In genomic region chr14:34722723-34723545, GRCh38 we compare ENCODE assay signal across 8 cellular contexts. TPM values are rescaled to one million over a fixed set of nuclear protein-coding genes. Genes with fewer than 3 reads are reported as not detected.
DNase-seq lines count a peak whose midpoint lies in the region; ATAC-seq, FAIRE-seq and TF ChIP-seq lines count a peak whose summit lies in the region.

No MANE protein-coding gene starts in this region.

- no peaks in the 10 kb centered on the region for H3K9me3 ChIP-seq in CD4-positive, CD25-positive, alpha-beta regulatory T cell (ENCODE audit: control insufficient read depth in 2 of 2, low read length in 2 of 2)
- H3K9me3 ChIP-seq in HAP-1 (no peaks in the 10 kb centered on the region), neural cell (ENCODE audit: low read length) (no peaks in the 10 kb centered on the region)

- H3K4me3 Mint-ChIP-seq in CD4-positive, CD25-positive, alpha-beta regulatory T cell, result no peak overlapping the region

- peak overlapping the region; percentile 0 for H3K4me3 ChIP-seq in CD4-positive, CD25-positive, alpha-beta regulatory T cell (ENCODE audit: low read depth, low read length)
- H3K4me3 ChIP-seq in HAP-1 (no peak overlapping the region), fibroblast of the aortic adventitia (ENCODE audit: low read depth, low read length) (no peak overlapping the region), neural cell (ENCODE audit: low read length) (no peak overlapping the region)

- no peaks in the 10 kb centered on the region for H3K9me2 ChIP-seq in neural cell (ENCODE audit: insufficient read depth, low read length)

- H3K27me3 ChIP-seq in CD4-positive, CD25-positive, alpha-beta regulatory T cell (ENCODE audit: control insufficient read depth, insufficient read depth, low read length), result peaks cover 3% of the 10 kb centered on the region
- H3K27me3 ChIP-seq in HAP-1 (ENCODE audit: low read depth) (no peaks in the 10 kb centered on the region), neural cell (ENCODE audit: insufficient read depth, low read depth, low read length) (no peaks in the 10 kb centered on the region)

- peaks cover 16% of the 10 kb centered on the region for H3K27me3 Mint-ChIP-seq in CD4-positive, CD25-positive, alpha-beta regulatory T cell

- no peak overlapping the region for H2AFZ ChIP-seq in neural cell (ENCODE audit: low read depth, low read length)

- peak; percentile 42 for TF ChIP-seq RAD21 in neural cell (conservative IDR thresholded peaks at IDR 0.05)

- H4K20me1 ChIP-seq in neural cell (ENCODE audit: insufficient read depth), result no peaks in the 10 kb centered on the region

- no peak for TF ChIP-seq EP300 in neural cell (conservative IDR thresholded peaks at IDR 0.05; ENCODE audit: poor library complexity, severe bottlenecking)

- no peak overlapping the region for H3K27ac Mint-ChIP-seq in CD4-positive, CD25-positive, alpha-beta regulatory T cell

- in situ Hi-C loops in HAP-1 (cut with MboI; ENCODE audit: low sequenced_read_pairs), result no loop called here

- DNase-seq in CD4-positive, CD25-positive, alpha-beta regulatory T cell, result peak; percentile 9 to 57 (median 46)
- peak; percentile 59 to 64 for DNase-seq in HAP-1 (ENCODE audit: low spot score in 2 of 2)
- DNase-seq in NCI-H526 treated with DMSO at 0.1 percent for 48 hours (lab: John Stamatoyannopoulos, UW), result peak; percentile 23
- peak; percentile 41 to 56 for DNase-seq in activated T-cell treated with anti-CD3 and anti-CD28 coated beads, Interleukin-2, amount 50 U/mL, for 48 hours
- peak; percentile 78 for DNase-seq in fibroblast of the aortic adventitia (ENCODE audit: low read depth)
- peak; percentile 70 for DNase-seq in urothelium cell line (ENCODE audit: low spot score)

- no peak overlapping the region for H3K27ac ChIP-seq in CD4-positive, CD25-positive, alpha-beta regulatory T cell (ENCODE audit: insufficient read depth, low read length, poor library complexity, severe bottlenecking)
- H3K27ac ChIP-seq in neural cell (ENCODE audit: low read length), result no peak overlapping the region

- TF ChIP-seq CTCF in fibroblast of the aortic adventitia (IDR thresholded peaks at IDR 0.05; ENCODE audit: insufficient read depth, low read length) (peak; percentile 79), neural cell (IDR thresholded peaks at IDR 0.05; ENCODE audit: poor library complexity, severe bottlenecking) (peak; percentile 71)

- H3K79me2 ChIP-seq in neural cell (replicated peaks; ENCODE audit: insufficient read depth, low read length), result no peaks in the 10 kb centered on the region

- H3K4me1 Mint-ChIP-seq in CD4-positive, CD25-positive, alpha-beta regulatory T cell, result peaks cover 0 to 6% (median 3%) of the 10 kb centered on the region in 4 donors

- H3K4me2 ChIP-seq in neural cell (ENCODE audit: low read length), result no peak overlapping the region

- H3K4me1 ChIP-seq in CD4-positive, CD25-positive, alpha-beta regulatory T cell (ENCODE audit: control insufficient read depth, insufficient read depth, low read length, poor library complexity, severe bottlenecking), result no peaks in the 10 kb centered on the region
- peaks cover 3% of the 10 kb centered on the region for H3K4me1 ChIP-seq in HAP-1

- H3K9ac ChIP-seq in neural cell (ENCODE audit: low read length), result no peak overlapping the region

- H3K36me3 ChIP-seq in CD4-positive, CD25-positive, alpha-beta regulatory T cell (ENCODE audit: control insufficient read depth, insufficient read depth, low read length), result no peaks in the 10 kb centered on the region
- H3K36me3 ChIP-seq in HAP-1 (replicated peaks) (no peaks in the 10 kb centered on the region), neural cell (ENCODE audit: insufficient read depth, low read length) (no peaks in the 10 kb centered on the region)

- no peaks in the 10 kb centered on the region for H3F3A ChIP-seq in neural cell (ENCODE audit: insufficient read depth, low read length, poor library complexity, severe bottlenecking)

- no peak for ATAC-seq in CD4-positive, CD25-positive, alpha-beta regulatory T cell (ENCODE audit: low read depth in 2 of 2)
- ATAC-seq in HG03354 (IDR thresholded peaks at IDR 0.05; ENCODE audit: poor library complexity, severe bottlenecking, unreplicated experiment), result no peak

- no peak for FAIRE-seq in urothelium cell line (lab: Jason Lieb, UNC)

- H3K36me3 Mint-ChIP-seq in CD4-positive, CD25-positive, alpha-beta regulatory T cell, result no peaks in the 10 kb centered on the region

- H3K9me3 Mint-ChIP-seq in CD4-positive, CD25-positive, alpha-beta regulatory T cell, result no peaks in the 10 kb centered on the region

TF ChIP-seq in neural cell, 6 proteins besides CTCF, POLR2A, EP300 and RAD21:
- TF ChIP-seq MXI1 (conservative IDR thresholded peaks at IDR 0.05; ENCODE audit: poor library complexity, severe bottlenecking), result no peak
- no peak for TF ChIP-seq EZH2 (IDR thresholded peaks at IDR 0.05; ENCODE audit: borderline replicate concordance, insufficient read depth, low read length, poor library complexity, severe bottlenecking)
- peak; percentile 52 for TF ChIP-seq SMC3 (conservative IDR thresholded peaks at IDR 0.05; ENCODE audit: poor library complexity)

RNA-seq across cellular contexts. Expression of gene CFL2, which starts 8.5 kb away (rescaled TPM):
- 27.8 TPM for total RNA-seq in CD4-positive, CD25-positive, alpha-beta regulatory T cell
- polyA plus RNA-seq in CD4-positive, CD25-positive, alpha-beta regulatory T cell, result 10 to 100 TPM in 1 of 4 donors, 1 to 10 TPM in 3; 7.1 to 11.1 (median 7.5) TPM
- 107 and 266 TPM in 2 replicates for total RNA-seq in fibroblast of the aortic adventitia (ENCODE audit: low replicate concordance)
- 37.8 and 52.3 TPM in 2 replicates for polyA plus RNA-seq in neural cell
- 30.2 and 38.9 TPM in 2 replicates for polyA minus RNA-seq in neural cell

Comparison
In these comparisons a context has a peak if more than half of its experiments do, and no peak if none do; other contexts are left out.
1. DNase-seq: peak in every context shown above with its lines; median percentile 78 in fibroblast of the aortic adventitia; 70 in urothelium cell line; 62 in HAP-1; 48 in activated T-cell treated with anti-CD3 and anti-CD28 coated beads, Interleukin-2, amount 50 U/mL, for 48 hours; 46 in CD4-positive, CD25-positive, alpha-beta regulatory T cell; 23 in NCI-H526 treated with DMSO at 0.1 percent for 48 hours.